ENCODE assay signal across 1 cellular context in genomic region chr2:191013876-191014652, GRCh38.
A peak's percentile ranks its signal among the peaks of the same experiment; 100 is the strongest.
TF ChIP-seq lines count a peak whose summit lies in the region.

TSS of gene STAT1 (minus strand) at chr2:191014171. CDS start at chr2:191010003, 4,168 bp downstream.

TF ChIP-seq in HepG2, 621 proteins besides CTCF, POLR2A, EP300 and RAD21 (continued from another document and continues in another):
- TF ChIP-seq ZNF280D (CRISPR knock-in tag; IDR thresholded peaks at IDR 0.05) (peak; percentile 83), MYNN (CRISPR knock-in tag; IDR thresholded peaks at IDR 0.05; ENCODE audit: low read depth) (peak; percentile 69; the same call in 1 of the 2 replicates), ZNF564 (CRISPR knock-in tag; IDR thresholded peaks at IDR 0.05) (peak; percentile 99), NFIC (IDR thresholded peaks at IDR 0.05; ENCODE audit: low read length) (peak; percentile 38; the same call in 1 of the 2 replicates), CREM (IDR thresholded peaks at IDR 0.05) (peak; percentile 41; the same call in 1 of the 2 replicates), CREM (CRISPR knock-in tag; IDR thresholded peaks at IDR 0.05) (no peak), SSRP1 (CRISPR knock-in tag; IDR thresholded peaks at IDR 0.05) (peak; percentile 20; the same call in 1 of the 2 replicates), ZBED4 (CRISPR knock-in tag; IDR thresholded peaks at IDR 0.05; ENCODE audit: borderline replicate concordance) (peak; percentile 87), ZNF556 (CRISPR knock-in tag; IDR thresholded peaks at IDR 0.05; ENCODE audit: borderline replicate concordance) (peak; percentile 93), KMT2B (CRISPR knock-in tag; IDR thresholded peaks at IDR 0.05) (peak; percentile 99), REXO4 (CRISPR knock-in tag; IDR thresholded peaks at IDR 0.05; ENCODE audit: borderline replicate concordance) (peak; percentile 80; the same call in 1 of the 2 replicates), HOXA9 (CRISPR knock-in tag; IDR thresholded peaks at IDR 0.05; ENCODE audit: borderline replicate concordance) (no peak; the same call in 1 of the 2 replicates), ZNF101 (CRISPR knock-in tag; IDR thresholded peaks at IDR 0.05; ENCODE audit: borderline replicate concordance, low read depth) (no peak), ZBTB7B (CRISPR knock-in tag; IDR thresholded peaks at IDR 0.05) (peak; percentile 89), POLR2AphosphoS5 (IDR thresholded peaks at IDR 0.05; ENCODE audit: low read depth, low read length) (peak; percentile 93), RELA (CRISPR knock-in tag; IDR thresholded peaks at IDR 0.05) (peak; percentile 98), TRIM24 (CRISPR knock-in tag; IDR thresholded peaks at IDR 0.05) (no peak), ZNF737 (CRISPR knock-in tag; IDR thresholded peaks at IDR 0.05; ENCODE audit: borderline replicate concordance) (peak; percentile 95; the same call in 1 of the 2 replicates), ZNF747 (CRISPR knock-in tag; IDR thresholded peaks at IDR 0.05; ENCODE audit: borderline replicate concordance) (0 out of 2 replicates have a peak, but pooled peaks have one; percentile 77), ZNF317 (CRISPR knock-in tag; IDR thresholded peaks at IDR 0.05) (peak; percentile 89), RFX5 (IDR thresholded peaks at IDR 0.05; ENCODE audit: low read depth, low read length) (peak; percentile 63; the same call in 1 of the 2 replicates), SIN3B (IDR thresholded peaks at IDR 0.05; ENCODE audit: low read length) (peak; percentile 70), PREB (CRISPR knock-in tag; IDR thresholded peaks at IDR 0.05) (no peak), ZNF143 (CRISPR knock-in tag; IDR thresholded peaks at IDR 0.05) (peak; percentile 59; the same call in 1 of the 2 replicates), MED1 (CRISPR knock-in tag; IDR thresholded peaks at IDR 0.05) (peak; percentile 81), ZBTB34 (CRISPR knock-in tag; IDR thresholded peaks at IDR 0.05) (peak; percentile 74; the same call in 1 of the 2 replicates), ZUFSP (CRISPR knock-in tag; IDR thresholded peaks at IDR 0.05; ENCODE audit: borderline replicate concordance) (no peak), ZNF34 (CRISPR knock-in tag; IDR thresholded peaks at IDR 0.05; ENCODE audit: borderline replicate concordance) (no peak; the same call in 1 of the 2 replicates), FOXA3 (CRISPR knock-in tag; IDR thresholded peaks at IDR 0.05) (peak; percentile 91), ZBTB20 (CRISPR knock-in tag; IDR thresholded peaks at IDR 0.05; ENCODE audit: borderline replicate concordance, low read depth) (peak; percentile 56; the same call in 1 of the 2 replicates), ZNF569 (CRISPR knock-in tag; IDR thresholded peaks at IDR 0.05; ENCODE audit: borderline replicate concordance) (peak; percentile 93; the same call in 1 of the 2 replicates), SMAD1 (CRISPR knock-in tag; IDR thresholded peaks at IDR 0.05; ENCODE audit: borderline replicate concordance, low read depth) (peak; percentile 97; the same call in 1 of the 2 replicates)
- TF ChIP-seq, protein P1, sequence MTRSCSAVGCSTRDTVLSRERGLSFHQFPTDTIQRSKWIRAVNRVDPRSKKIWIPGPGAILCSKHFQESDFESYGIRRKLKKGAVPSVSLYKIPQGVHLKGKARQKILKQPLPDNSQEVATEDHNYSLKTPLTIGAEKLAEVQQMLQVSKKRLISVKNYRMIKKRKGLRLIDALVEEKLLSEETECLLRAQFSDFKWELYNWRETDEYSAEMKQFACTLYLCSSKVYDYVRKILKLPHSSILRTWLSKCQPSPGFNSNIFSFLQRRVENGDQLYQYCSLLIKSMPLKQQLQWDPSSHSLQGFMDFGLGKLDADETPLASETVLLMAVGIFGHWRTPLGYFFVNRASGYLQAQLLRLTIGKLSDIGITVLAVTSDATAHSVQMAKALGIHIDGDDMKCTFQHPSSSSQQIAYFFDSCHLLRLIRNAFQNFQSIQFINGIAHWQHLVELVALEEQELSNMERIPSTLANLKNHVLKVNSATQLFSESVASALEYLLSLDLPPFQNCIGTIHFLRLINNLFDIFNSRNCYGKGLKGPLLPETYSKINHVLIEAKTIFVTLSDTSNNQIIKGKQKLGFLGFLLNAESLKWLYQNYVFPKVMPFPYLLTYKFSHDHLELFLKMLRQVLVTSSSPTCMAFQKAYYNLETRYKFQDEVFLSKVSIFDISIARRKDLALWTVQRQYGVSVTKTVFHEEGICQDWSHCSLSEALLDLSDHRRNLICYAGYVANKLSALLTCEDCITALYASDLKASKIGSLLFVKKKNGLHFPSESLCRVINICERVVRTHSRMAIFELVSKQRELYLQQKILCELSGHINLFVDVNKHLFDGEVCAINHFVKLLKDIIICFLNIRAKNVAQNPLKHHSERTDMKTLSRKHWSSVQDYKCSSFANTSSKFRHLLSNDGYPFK (CRISPR knock-in tag; IDR thresholded peaks at IDR 0.05; ENCODE audit: borderline replicate concordance) = peak; percentile 96
- TF ChIP-seq, protein P2, sequence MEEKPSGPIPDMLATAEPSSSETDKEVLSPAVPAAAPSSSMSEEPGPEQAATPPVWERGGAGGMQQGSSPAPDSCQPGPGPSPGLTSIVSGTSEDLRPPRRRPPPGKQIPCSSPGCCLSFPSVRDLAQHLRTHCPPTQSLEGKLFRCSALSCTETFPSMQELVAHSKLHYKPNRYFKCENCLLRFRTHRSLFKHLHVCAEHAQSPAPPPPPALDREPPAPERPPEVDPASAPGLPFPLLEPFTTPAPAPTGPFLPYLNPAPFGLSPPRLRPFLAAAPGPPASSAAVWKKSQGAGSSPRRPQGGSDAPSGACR (CRISPR knock-in tag; IDR thresholded peaks at IDR 0.05) = peak; percentile 96
- TF ChIP-seq, protein P3, sequence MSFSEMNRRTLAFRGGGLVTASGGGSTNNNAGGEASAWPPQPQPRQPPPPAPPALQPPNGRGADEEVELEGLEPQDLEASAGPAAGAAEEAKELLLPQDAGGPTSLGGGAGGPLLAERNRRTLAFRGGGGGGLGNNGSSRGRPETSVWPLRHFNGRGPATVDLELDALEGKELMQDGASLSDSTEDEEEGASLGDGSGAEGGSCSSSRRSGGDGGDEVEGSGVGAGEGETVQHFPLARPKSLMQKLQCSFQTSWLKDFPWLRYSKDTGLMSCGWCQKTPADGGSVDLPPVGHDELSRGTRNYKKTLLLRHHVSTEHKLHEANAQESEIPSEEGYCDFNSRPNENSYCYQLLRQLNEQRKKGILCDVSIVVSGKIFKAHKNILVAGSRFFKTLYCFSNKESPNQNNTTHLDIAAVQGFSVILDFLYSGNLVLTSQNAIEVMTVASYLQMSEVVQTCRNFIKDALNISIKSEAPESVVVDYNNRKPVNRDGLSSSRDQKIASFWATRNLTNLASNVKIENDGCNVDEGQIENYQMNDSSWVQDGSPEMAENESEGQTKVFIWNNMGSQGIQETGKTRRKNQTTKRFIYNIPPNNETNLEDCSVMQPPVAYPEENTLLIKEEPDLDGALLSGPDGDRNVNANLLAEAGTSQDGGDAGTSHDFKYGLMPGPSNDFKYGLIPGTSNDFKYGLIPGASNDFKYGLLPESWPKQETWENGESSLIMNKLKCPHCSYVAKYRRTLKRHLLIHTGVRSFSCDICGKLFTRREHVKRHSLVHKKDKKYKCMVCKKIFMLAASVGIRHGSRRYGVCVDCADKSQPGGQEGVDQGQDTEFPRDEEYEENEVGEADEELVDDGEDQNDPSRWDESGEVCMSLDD (CRISPR knock-in tag; IDR thresholded peaks at IDR 0.05; ENCODE audit: borderline replicate concordance) = no peak
- TF ChIP-seq, protein P4, sequence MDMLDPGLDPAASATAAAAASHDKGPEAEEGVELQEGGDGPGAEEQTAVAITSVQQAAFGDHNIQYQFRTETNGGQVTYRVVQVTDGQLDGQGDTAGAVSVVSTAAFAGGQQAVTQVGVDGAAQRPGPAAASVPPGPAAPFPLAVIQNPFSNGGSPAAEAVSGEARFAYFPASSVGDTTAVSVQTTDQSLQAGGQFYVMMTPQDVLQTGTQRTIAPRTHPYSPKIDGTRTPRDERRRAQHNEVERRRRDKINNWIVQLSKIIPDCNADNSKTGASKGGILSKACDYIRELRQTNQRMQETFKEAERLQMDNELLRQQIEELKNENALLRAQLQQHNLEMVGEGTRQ (IDR thresholded peaks at IDR 0.05; ENCODE audit: low read depth, low read length) = no peak
- TF ChIP-seq, protein P4 (CRISPR knock-in tag; IDR thresholded peaks at IDR 0.05; ENCODE audit: borderline replicate concordance) = peak; percentile 64; the same call in 1 of the 2 replicates
